16 cellular contexts compared by ENCODE assay signal in the genomic region with DNA sequence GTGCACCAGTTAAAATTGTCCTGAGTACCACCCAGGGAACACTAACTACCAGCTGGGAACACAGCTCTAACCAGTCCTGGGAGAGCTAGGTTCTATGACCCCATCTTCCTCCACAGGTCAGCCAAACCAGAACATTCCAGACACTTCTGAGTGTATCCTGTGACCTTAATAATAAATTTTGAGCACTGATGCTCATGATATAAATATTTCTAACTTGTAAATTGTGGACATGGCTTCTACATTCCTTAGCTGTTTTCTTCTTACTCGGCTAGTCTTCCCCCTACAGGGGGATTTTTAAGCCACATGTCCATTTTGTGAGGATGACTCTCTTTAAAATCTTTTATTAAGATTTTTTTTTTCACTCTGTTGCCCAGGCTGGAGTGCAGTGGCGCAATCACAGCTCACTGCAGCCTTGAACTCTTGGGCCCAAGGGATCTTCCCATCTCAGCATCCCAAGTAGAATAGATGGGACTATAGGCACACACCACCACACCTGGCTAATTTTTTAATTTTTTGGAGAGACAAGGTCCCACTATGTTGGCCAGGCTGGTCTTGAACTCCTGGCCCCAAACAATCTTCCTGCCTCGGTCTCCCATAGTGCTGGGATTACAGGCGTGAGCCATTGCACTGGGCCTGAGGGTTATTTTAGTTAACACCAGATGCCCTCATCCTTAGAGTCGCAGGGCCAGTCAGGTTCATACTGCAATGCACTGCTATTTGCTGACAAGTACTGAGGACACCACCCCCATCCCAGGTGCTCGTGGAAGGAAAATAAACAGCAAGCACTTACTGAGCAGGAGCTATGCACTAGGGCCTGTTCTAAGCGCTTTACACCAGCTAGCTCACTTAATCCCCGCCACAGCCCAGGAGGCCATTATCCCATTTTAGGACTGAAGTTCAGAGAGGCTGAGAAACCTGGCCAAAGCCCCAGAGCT.
DNase-seq lines count a peak whose midpoint lies in the region; ATAC-seq, FAIRE-seq and TF ChIP-seq lines count a peak whose summit lies in the region.
"Had no signal": no experiment of that assay in that cellular context is flagged by ENCODE, and none has a peak within 500 bp of the region (broad histone marks: within the 10 kb centered on the region; RNA-seq: fewer than 3 reads in every experiment).

No MANE protein-coding gene starts in this region.

- no peak for ATAC-seq in GM19452 (IDR thresholded peaks at IDR 0.05; ENCODE audit: unreplicated experiment)
- ATAC-seq: right cardiac atrium had no signal

- WGBS in thyroid gland, 2 donors = 72 to 73% methylated on average over 7 to 8 of the region's 8 CpGs

- H3K27me3 ChIP-seq in thyroid gland = no peaks in the 10 kb centered on the region
- H3K27me3 ChIP-seq: ascending aorta had no signal

- no peak for TF ChIP-seq CTCF in thyroid gland (IDR thresholded peaks at IDR 0.05)

- FAIRE-seq in H54 (lab: Jason Lieb, UNC) = no peak

- H3K4me3 ChIP-seq in thyroid gland (replicated peaks in 1 of 3) = no peak overlapping the region
- H3K4me3 ChIP-seq: ascending aorta, thoracic aorta had no signal

- peak overlapping the region in 1 of 3 donors; percentile 7 for H3K27ac ChIP-seq in thyroid gland
- H3K27ac ChIP-seq: ascending aorta, thoracic aorta, VCaP had no signal

- peak; percentile 25 for DNase-seq in NCI-H146 (lab: John Stamatoyannopoulos, UW)
- no peak for DNase-seq in NCI-H146 treated with DMSO at 0.1 percent for 48 hours (lab: John Stamatoyannopoulos, UW; ENCODE audit: unreplicated experiment)
- peak; percentile 54 for DNase-seq in SHP77 treated with DMSO at 0.1 percent for 48 hours (lab: John Stamatoyannopoulos, UW)
- peak; percentile 76 for DNase-seq in fibroblast of peridontal ligament (ENCODE audit: extremely low read depth)
- peak; percentile 70 to 72 for DNase-seq in thyroid gland
- no peak for DNase-seq in kidney glomerular epithelial cell (lab: John Stamatoyannopoulos, UW)
- DNase-seq in H54 (ENCODE audit: insufficient read length, low spot score) = no peak
- DNase-seq: activated T-cell treated with anti-CD3 and anti-CD28 coated beads for 4 hours, DMS 273 treated with DMSO at 0.1 percent for 48 hours, immature natural killer cell, naive B cell, right cardiac atrium had no signal

- intact Hi-C loops in thyroid gland (cut with DNase I) = no loop called here

- no peak for TF ChIP-seq POLR2A in thyroid gland (IDR thresholded peaks at IDR 0.05)
- no peak for TF ChIP-seq POLR2A in H54 (IDR thresholded peaks at IDR 0.05; ENCODE audit: low read depth, low read length)

- no peaks in the 10 kb centered on the region for H3K36me3 ChIP-seq in thyroid gland
- H3K36me3 ChIP-seq: ascending aorta, thoracic aorta had no signal

- no peaks in the 10 kb centered on the region for H3K9me3 ChIP-seq in thyroid gland

- peaks cover 13 to 30% of the 10 kb centered on the region in 2 donors for H3K4me1 ChIP-seq in thyroid gland

Comparison
In these comparisons a context has a peak if more than half of its experiments do, and no peak if none do; other contexts are left out.
1. DNase-seq: peak in NCI-H146 (single experiment), SHP77 treated with DMSO at 0.1 percent for 48 hours (single experiment), fibroblast of peridontal ligament (single experiment) and thyroid gland (2 of 2); none in NCI-H146 treated with DMSO at 0.1 percent for 48 hours (single experiment), kidney glomerular epithelial cell (single experiment) and H54 (single experiment).